In genomic region chr10:67222929-67223328, GRCh38 we compare ENCODE assay signal across 28 cellular contexts.
"Had no signal": no experiment of that assay in that cellular context is flagged by ENCODE, and none has a peak within 500 bp of the region (broad histone marks: within the 10 kb centered on the region; RNA-seq: fewer than 3 reads in every experiment).

No MANE protein-coding gene starts in this region.

- H3K27me3 ChIP-seq: neutrophil, pancreas, spleen, suprapubic skin, testis, tibial artery, transverse colon, upper lobe of right lung, uterus had no signal

- H3K36me3 ChIP-seq: neutrophil, pancreas, prostate gland, spleen, suprapubic skin, tibial artery, transverse colon, upper lobe of right lung, uterus had no signal

- ATAC-seq: naive thymus-derived CD8-positive, alpha-beta T cell; natural killer cell treated with Interleukin-12 subunit alpha and Interleukin-12 subunit beta and Interleukin-15 and Interleukin-18, amount 100 ng/mL, for 72 hours; pancreas; right cardiac atrium; sciatic nerve; stimulated activated memory B cell treated with anti-CD40 and anti-IgM and Interleukin-4, amounts not matched to agents 10 μg/mL and 1 μg/mL and 100 μg/mL, for 72 hours; stimulated activated naive CD8-positive, alpha-beta T cell treated with anti-CD3 and anti-CD28 coated beads, Interleukin-15, amount 100 ng/mL, for 72 hours; stimulated activated naive CD8-positive, alpha-beta T cell treated with anti-CD3 and anti-CD28 coated beads, Interleukin-15, Interleukin-2, amounts not matched to agents 100 U/mL and 50 U/mL, for 24 hours; upper lobe of right lung had no signal

- H3K9me3 ChIP-seq: neutrophil, pancreas, prostate gland, suprapubic skin, testis, tibial artery, transverse colon, upper lobe of right lung, uterus had no signal

- DNase-seq: naive thymus-derived CD8-positive, alpha-beta T cell; nephron progenitor cell; nucleus accumbens; pancreas; right cardiac atrium; spleen; stimulated activated CD4-positive, alpha-beta T cell treated with anti-CD3 and anti-CD28 coated beads, Interleukin-12 subunit alpha, Interleukin-12 subunit beta, amount 100 ng/mL, for 4 hours; stimulated activated CD4-positive, alpha-beta T cell treated with anti-CD3 and anti-CD28 coated beads, Interleukin-1b, Interleukin-23, amount 100 ng/mL, for 48 hours; stimulated activated CD4-positive, alpha-beta T cell treated with anti-CD3 and anti-CD28 coated beads, Interleukin-4, amount 100 ng/mL, for 1 hour; stimulated activated CD4-positive, alpha-beta T cell treated with anti-CD3 and anti-CD28 coated beads, Interleukin-4, amount 100 ng/mL, for 4 hours; stimulated activated CD8-positive, alpha-beta memory T cell treated with anti-CD3 and anti-CD28 coated beads, Interleukin-4, amount 100 ng/mL, for 48 hours; stimulated activated naive CD4-positive, alpha-beta T cell; stimulated activated naive CD8-positive, alpha-beta T cell treated with anti-CD3 and anti-CD28 coated beads, Interleukin-15, amount 100 ng/mL, for 72 hours; stimulated activated naive CD8-positive, alpha-beta T cell treated with anti-CD3 and anti-CD28 coated beads, Interleukin-15, Interleukin-2, amounts not matched to agents 100 U/mL and 50 U/mL, for 24 hours; substantia nigra; testis; tibial artery; transverse colon; upper lobe of right lung; uterus had no signal

- H3K4me2 ChIP-seq: smooth muscle cell had no signal

- H3K27ac ChIP-seq: neutrophil, pancreas, prostate gland, skin epidermis, spleen, suprapubic skin, testis, tibial artery, transverse colon, upper lobe of right lung, uterus had no signal

- H3K4me1 ChIP-seq: pancreas, prostate gland, spleen, suprapubic skin, testis, tibial artery, transverse colon, upper lobe of right lung, uterus had no signal

- H3K4me3 ChIP-seq: pancreas, prostate gland, skin epidermis, smooth muscle cell, spleen, suprapubic skin, testis, tibial artery, transverse colon, upper lobe of right lung, uterus had no signal
